ENCODE assay signal across 16 cellular contexts in genomic region chr11:93031386-93031785, GRCh38.
A peak's percentile ranks its signal among the peaks of the same experiment; 100 is the strongest.
DNase-seq lines count a peak whose midpoint lies in the region; FAIRE-seq and TF ChIP-seq lines count a peak whose summit lies in the region.
"Had no signal": no experiment of that assay in that cellular context is flagged by ENCODE, and none has a peak within 500 bp of the region (broad histone marks: within the 10 kb centered on the region; RNA-seq: fewer than 3 reads in every experiment).

No MANE protein-coding gene starts in this region.

- DNase-seq in EH (ENCODE audit: low read depth) = peak; percentile 50
- DNase-seq in NCI-H226 = peak; percentile 41
- DNase-seq in cardiac fibroblast (ENCODE audit: low read depth in 2 of 2) = peak; percentile 10 to 56
- DNase-seq in kidney tubule cell (ENCODE audit: low spot score) = peak; percentile 20
- DNase-seq in HTR-8/SVneo (ENCODE audit: insufficient read length, low spot score) = no peak
- DNase-seq in GM19238 (ENCODE audit: insufficient read length, low spot score) = no peak
- DNase-seq in SJCRH30 = no peak
- DNase-seq in ovary = no peak
- DNase-seq: activated CD4-positive, alpha-beta T cell treated with anti-CD3 and anti-CD28 coated beads, Interleukin-2, amount 10 ng/mL, durations not matched to agents 7 days and 5 days; activated T-cell treated with anti-CD3 and anti-CD28 coated beads, Interleukin-2, amount 50 U/mL, for 24 hours; mesenchymal stem cell; NCI-H1092; SHP77 treated with DMSO at 0.1 percent for 48 hours; small intestine; stimulated activated naive CD4-positive, alpha-beta T cell had no signal

- no peaks in the 10 kb centered on the region for H3K36me3 ChIP-seq in SJCRH30
- no peaks in the 10 kb centered on the region for H3K36me3 ChIP-seq in ovary

- no peak for FAIRE-seq in HTR-8/SVneo (lab: Jason Lieb, UNC)
- FAIRE-seq: D721Med, small intestine had no signal

- TF ChIP-seq CTCF in cardiac fibroblast (IDR thresholded peaks at IDR 0.05; ENCODE audit: low read depth, low read length) (no peak), ovary (IDR thresholded peaks at IDR 0.05) (no peak)

- no peaks in the 10 kb centered on the region for H3K9me3 ChIP-seq in SJCRH30 (replicated peaks)
- H3K9me3 ChIP-seq in ovary = no peaks in the 10 kb centered on the region

- no peak for TF ChIP-seq EP300 in ovary (IDR thresholded peaks at IDR 0.05)

- no peak overlapping the region for H3K27ac ChIP-seq in SJCRH30
- no peak overlapping the region for H3K27ac ChIP-seq in ovary

- H3K27me3 ChIP-seq in SJCRH30 (no peaks in the 10 kb centered on the region), ovary (no peaks in the 10 kb centered on the region)

- H3K4me1 ChIP-seq in SJCRH30 (no peaks in the 10 kb centered on the region), ovary (ENCODE audit: insufficient read depth) (no peaks in the 10 kb centered on the region)

- no peak for TF ChIP-seq POLR2A in ovary (IDR thresholded peaks at IDR 0.05)

- intact Hi-C loops in ovary (cut with DNase I) = no loop called here

- WGBS in ovary, 3 donors = 85 to 90% (median 88%) methylated on average over 8 of the region's 8 CpGs

- no peak overlapping the region for H3K4me3 ChIP-seq in cardiac fibroblast (replicated peaks in 1 of 2; ENCODE audit: low read depth in 2 of 2, low read length in 2 of 2)
- H3K4me3 ChIP-seq in SJCRH30 = no peak overlapping the region
- H3K4me3 ChIP-seq in ovary = no peak overlapping the region

Comparison
In these comparisons a context has a peak if more than half of its experiments do, and no peak if none do; other contexts are left out.
1. DNase-seq: peak in EH (single experiment), NCI-H226 (single experiment), cardiac fibroblast (2 of 2) and kidney tubule cell (single experiment); none in HTR-8/SVneo (single experiment), GM19238 (single experiment), SJCRH30 (0 of 2) and ovary (0 of 5).